ENCODE assay signal across 8 cellular contexts in genomic region chr4:1578968-1579833, GRCh38.
DNase-seq lines count a peak whose midpoint lies in the region; ATAC-seq and TF ChIP-seq lines count a peak whose summit lies in the region.

No MANE protein-coding gene starts in this region.

- ATAC-seq in body of pancreas (peak; percentile 53), GM21381 (IDR thresholded peaks at IDR 0.05; ENCODE audit: unreplicated experiment) (no peak)

- H3K27me3 ChIP-seq in HUES48 (ENCODE audit: control insufficient read depth, insufficient read depth, low read length) (0 out of 2 replicates have a peak, but pooled peaks cover 3% of the 10 kb centered on the region), body of pancreas (peaks cover 0 to 7% of the 10 kb centered on the region in 2 donors)

- no peak overlapping the region for H3K27ac ChIP-seq in HUES48 (ENCODE audit: low read depth, low read length)
- peak overlapping the region in 3 of 4 donors; percentile 40 to 81 (median 61) for H3K27ac ChIP-seq in body of pancreas

- peaks cover 17% of the 10 kb centered on the region for H3K4me1 ChIP-seq in HUES48 (ENCODE audit: control insufficient read depth, insufficient read depth, low read length)
- peaks cover 20% of the 10 kb centered on the region for H3K4me1 ChIP-seq in body of pancreas

- no peak overlapping the region for H3K9ac ChIP-seq in HUES48 (ENCODE audit: low read depth, low read length)

- no peak for TF ChIP-seq POLR2A in body of pancreas (IDR thresholded peaks at IDR 0.05)

- peak in 5 of 7 experiments; percentile 20 to 64 (median 49) for TF ChIP-seq CTCF in body of pancreas (IDR thresholded peaks at IDR 0.05)

- intact Hi-C loops in body of pancreas (cut with DNase I), result no loop called here

- H3K4me3 ChIP-seq in HUES48 (ENCODE audit: low read depth, low read length), result peak overlapping the region; percentile 77
- H3K4me3 ChIP-seq in body of pancreas, result peak overlapping the region in 1 of 2 donors; percentile 39
- H3K4me3 ChIP-seq in iPS-18c (ENCODE audit: insufficient read depth, low read depth, low read length), result peak overlapping the region; percentile 34; the same call in 1 of the 2 replicates

- H3K36me3 ChIP-seq in HUES48 (ENCODE audit: control insufficient read depth, insufficient read depth, low read length), result no peaks in the 10 kb centered on the region
- H3K36me3 ChIP-seq in body of pancreas (replicated peaks in 1 of 2; ENCODE audit: insufficient read depth in 1 of 2, low read depth in 2 of 2), result no peaks in the 10 kb centered on the region

- DNase-seq in D341Med (ENCODE audit: low spot score) (peak; percentile 93), UCSD-AML1 (lab: John Stamatoyannopoulos, UW; ENCODE audit: unreplicated experiment) (peak; percentile 87), body of pancreas (peak; percentile 52 to 68 (median 62)), DMS79 treated with DMSO at 0.1 percent for 48 hours (lab: John Stamatoyannopoulos, UW) (no peak)
- DNase-seq in stimulated activated CD4-positive, alpha-beta T cell treated with anti-CD3 and anti-CD28 coated beads, Interleukin-12 subunit alpha, Interleukin-12 subunit beta, amount 100 ng/mL, for 48 hours (ENCODE audit: low read depth in 2 of 3, low spot score in 1 of 3), result peak; percentile 47 to 68 (median 47)

- WGBS in body of pancreas, 2 donors, result 1 to 3% methylated on average over 9 to 62 of the region's 90 CpGs

- H3K9me3 ChIP-seq in HUES48 (ENCODE audit: control insufficient read depth, insufficient read depth, low read length) (no peaks in the 10 kb centered on the region; the same call in 1 of the 2 replicates), body of pancreas (no peaks in the 10 kb centered on the region), iPS-18c (ENCODE audit: control insufficient read depth, insufficient read depth, low read length) (no peaks in the 10 kb centered on the region)
